8 cellular contexts compared by ENCODE assay signal in genomic region chr6:4776967-4777925, GRCh38. TPM values are rescaled to one million over a fixed set of nuclear protein-coding genes. Genes with fewer than 3 reads are reported as not detected.
DNase-seq lines count a peak whose midpoint lies in the region; FAIRE-seq and TF ChIP-seq lines count a peak whose summit lies in the region.

No MANE protein-coding gene starts in this region.

- peak; percentile 34; the same call in 1 of the 2 replicates for TF ChIP-seq POLR2A in GM12892 (IDR thresholded peaks at IDR 0.05; ENCODE audit: low read depth, low read length)

- H3K4me1 Mint-ChIP-seq in activated naive CD4-positive, alpha-beta T cell treated with anti-CD3 and anti-CD28 coated beads, Interleukin-2, amount 50 U/mL, for 24 hours: peaks cover 71% of the 10 kb centered on the region

- peaks cover 12 to 15% (median 13%) of the 10 kb centered on the region in 3 donors for H3K4me1 ChIP-seq in skeletal muscle tissue (ENCODE audit: control insufficient read depth in 3 of 3, insufficient read depth in 3 of 3, low read length in 3 of 3)

- peaks cover 11% of the 10 kb centered on the region for H3K9me3 Mint-ChIP-seq in activated naive CD4-positive, alpha-beta T cell treated with anti-CD3 and anti-CD28 coated beads, Interleukin-2, amount 50 U/mL, for 24 hours

- peak; percentile 67 for FAIRE-seq in GM12892 (lab: Jason Lieb, UNC)

- H3K36me3 ChIP-seq in skeletal muscle tissue (ENCODE audit: control insufficient read depth in 3 of 3, insufficient read depth in 3 of 3, low read length in 3 of 3): no peaks in the 10 kb centered on the region

- peak overlapping the region; percentile 77 for H3K4me3 Mint-ChIP-seq in activated naive CD4-positive, alpha-beta T cell treated with anti-CD3 and anti-CD28 coated beads, Interleukin-2, amount 50 U/mL, for 24 hours

- peak overlapping the region; percentile 57 to 66 (median 58) for H3K9ac ChIP-seq in skeletal muscle tissue (ENCODE audit: low read depth in 1 of 3, low read length in 3 of 3)

- no peak overlapping the region for H3K27ac ChIP-seq in skeletal muscle tissue (ENCODE audit: low read depth, low read length)

- H3K27me3 Mint-ChIP-seq in activated naive CD4-positive, alpha-beta T cell treated with anti-CD3 and anti-CD28 coated beads, Interleukin-2, amount 50 U/mL, for 24 hours: peaks cover 4% of the 10 kb centered on the region

- H3K36me3 Mint-ChIP-seq in activated naive CD4-positive, alpha-beta T cell treated with anti-CD3 and anti-CD28 coated beads, Interleukin-2, amount 50 U/mL, for 24 hours: peaks cover 4% of the 10 kb centered on the region

- peaks cover 0 to 4% (median 3%) of the 10 kb centered on the region in 3 donors for H3K9me3 ChIP-seq in skeletal muscle tissue (ENCODE audit: control insufficient read depth in 3 of 3, low read length in 3 of 3)

- H3K27ac Mint-ChIP-seq in activated naive CD4-positive, alpha-beta T cell treated with anti-CD3 and anti-CD28 coated beads, Interleukin-2, amount 50 U/mL, for 24 hours: peak overlapping the region; percentile 68

- peak; percentile 28 for DNase-seq in 8988T
- DNase-seq in GM12892 (ENCODE audit: insufficient read length): peak; percentile 36
- DNase-seq in NOMO-1 treated with DMSO at 0.1 percent for 48 hours (lab: John Stamatoyannopoulos, UW; ENCODE audit: unreplicated experiment): peak; percentile 54
- peak; percentile 39 for DNase-seq in hepatic stellate cell (ENCODE audit: low spot score)
- DNase-seq in DMS153 treated with DMSO at 0.1 percent for 48 hours (lab: John Stamatoyannopoulos, UW; ENCODE audit: unreplicated experiment): no peak
- DNase-seq in HPDE6-E6E7 (ENCODE audit: extremely low spot score): no peak

- H3K27me3 ChIP-seq in skeletal muscle tissue (ENCODE audit: control insufficient read depth in 3 of 3, insufficient read depth in 3 of 3, low read length in 3 of 3): no peaks in the 10 kb centered on the region

- peak overlapping the region; percentile 76 to 81 (median 79) for H3K4me3 ChIP-seq in skeletal muscle tissue (ENCODE audit: low read length in 3 of 3)

RNA-seq across cellular contexts. Expression of gene CDYL, which starts 1.0 kb away (rescaled TPM):
- 18.0 TPM for polyA plus RNA-seq in GM12892 (2012; ENCODE audit: missing spikeins)
- 33.9 TPM for total RNA-seq in skeletal muscle tissue

Comparison
In these comparisons a context has a peak if more than half of its experiments do, and no peak if none do; other contexts are left out.
1. DNase-seq: peak in 8988T (single experiment), GM12892 (single experiment), NOMO-1 treated with DMSO at 0.1 percent for 48 hours (single experiment) and hepatic stellate cell (single experiment); none in DMS153 treated with DMSO at 0.1 percent for 48 hours (single experiment) and HPDE6-E6E7 (single experiment).